12 cellular contexts compared by ENCODE assay signal in the genomic region with DNA sequence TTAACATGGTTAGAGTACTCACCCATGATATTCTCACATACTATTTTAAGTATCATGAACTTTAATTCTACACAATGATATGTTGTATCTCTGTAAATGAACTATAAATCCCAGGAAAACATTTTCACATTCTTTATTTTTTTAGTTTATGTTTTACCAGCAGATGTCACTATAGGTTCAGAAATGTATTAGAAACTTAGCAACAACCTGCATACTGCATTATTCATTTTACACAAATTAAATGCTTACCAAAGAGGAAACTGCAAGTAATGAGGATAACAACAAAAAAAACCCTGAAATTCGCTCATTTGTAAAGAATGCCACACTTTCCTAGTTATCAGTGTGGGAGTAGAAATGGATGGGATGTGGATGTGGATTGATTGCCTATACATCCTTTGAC.
DNase-seq lines count a peak whose midpoint lies in the region; ATAC-seq, FAIRE-seq and TF ChIP-seq lines count a peak whose summit lies in the region.
"Had no signal": no experiment of that assay in that cellular context is flagged by ENCODE, and none has a peak within 500 bp of the region (broad histone marks: within the 10 kb centered on the region; RNA-seq: fewer than 3 reads in every experiment).

No MANE protein-coding gene starts in this region.

- H3K4me1 ChIP-seq in HEK293 (ENCODE audit: control insufficient read depth, insufficient read depth, low read length), result no peaks in the 10 kb centered on the region
- H3K4me1 ChIP-seq in OCI-LY3 (ENCODE audit: low read length), result peaks cover 10% of the 10 kb centered on the region

- H3K27me3 ChIP-seq in CD4-positive, alpha-beta T cell (ENCODE audit: control insufficient read depth, insufficient read depth, low read length), result no peaks in the 10 kb centered on the region
- H3K27me3 ChIP-seq in OCI-LY3 (ENCODE audit: low read depth, low read length), result peaks cover 8% of the 10 kb centered on the region; the same call in 1 of the 2 replicates

- H4K20me1 ChIP-seq in OCI-LY3 (ENCODE audit: insufficient read depth, low read length), result no peaks in the 10 kb centered on the region

- H3K36me3 Mint-ChIP-seq in CD4-positive, alpha-beta T cell (ENCODE audit: low read depth), result no peaks in the 10 kb centered on the region
- peaks cover 2% of the 10 kb centered on the region for H3K36me3 Mint-ChIP-seq in stimulated activated effector memory CD8-positive, alpha-beta T cell treated with anti-CD3 and anti-CD28 coated beads, Interleukin-12 subunit alpha, Interleukin-12 subunit beta, amount 100 ng/mL, for 72 hours

- POLR2A ChIA-PET in CD4-positive, alpha-beta T cell (lab: Charles Lee), result no interaction called here
- POLR2A ChIA-PET in HEK293 (lab: Yijun Ruan, JAX), result no interaction called here

- peak; percentile 29 for FAIRE-seq in endometrium (lab: Jason Lieb, UNC)

- DNase-seq in CD4-positive, alpha-beta T cell, result no peak
- no peak for DNase-seq in stimulated activated effector memory CD8-positive, alpha-beta T cell treated with anti-CD3 and anti-CD28 coated beads, Interleukin-12 subunit alpha, Interleukin-12 subunit beta, amount 100 ng/mL, for 72 hours (ENCODE audit: low spot score in 2 of 2)
- DNase-seq in NCI-H2196 (lab: John Stamatoyannopoulos, UW; ENCODE audit: unreplicated experiment), result no peak
- DNase-seq in HPDE6-E6E7 (ENCODE audit: extremely low spot score), result no peak
- DNase-seq: activated naive CD4-positive, alpha-beta T cell treated with anti-CD3 and anti-CD28 coated beads, Interleukin-2, amount 50 U/mL, for 16 hours; left ventricle myocardium inferior had no signal

- intact Hi-C loops in CD4-positive, alpha-beta T cell (cut with DNase I, micrococcal nuclease), result loop anchor here (1.0 to 5.0 kb wide), 3 partner anchors 35 to 648 kb away; no protein-coding TSS in a partner anchor

- no peak for ATAC-seq in CD4-positive, alpha-beta T cell (ENCODE audit: poor library complexity)
- no peak for ATAC-seq in GM18511 (IDR thresholded peaks at IDR 0.05; ENCODE audit: unreplicated experiment)
- ATAC-seq in stimulated activated effector memory CD8-positive, alpha-beta T cell treated with anti-CD3 and anti-CD28 coated beads, Interleukin-12 subunit alpha, Interleukin-12 subunit beta, amount 100 ng/mL, for 72 hours, result no peak

- H3K79me2 ChIP-seq in OCI-LY3 (ENCODE audit: low read length), result no peaks in the 10 kb centered on the region

- no peak overlapping the region for H3K27ac ChIP-seq in CD4-positive, alpha-beta T cell (ENCODE audit: low read depth, low read length)
- H3K27ac ChIP-seq in HEK293 (ENCODE audit: extremely low read depth, low read depth, low read length) (no peak overlapping the region), OCI-LY3 (ENCODE audit: low read length) (no peak overlapping the region)
- H3K27ac ChIP-seq: coronary artery, left ventricle myocardium inferior had no signal

- H3K4me2 ChIP-seq in OCI-LY3 (ENCODE audit: low read length), result peak overlapping the region; percentile 77

- H2AFZ ChIP-seq in OCI-LY3 (ENCODE audit: low read depth, low read length), result no peak overlapping the region

- H3K36me3 ChIP-seq in HEK293 (ENCODE audit: control insufficient read depth in 2 of 2, insufficient read depth in 1 of 2, low read length in 2 of 2) (peaks cover 64 to 89% of the 10 kb centered on the region in 2 experiments), OCI-LY3 (replicated peaks; ENCODE audit: low read depth, low read length) (no peaks in the 10 kb centered on the region)

- no peak overlapping the region for H3K4me3 Mint-ChIP-seq in CD4-positive, alpha-beta T cell
- no peak overlapping the region for H3K4me3 Mint-ChIP-seq in stimulated activated effector memory CD8-positive, alpha-beta T cell treated with anti-CD3 and anti-CD28 coated beads, Interleukin-12 subunit alpha, Interleukin-12 subunit beta, amount 100 ng/mL, for 72 hours
- H3K4me3 Mint-ChIP-seq: stimulated activated naive CD8-positive, alpha-beta T cell treated with anti-CD3 and anti-CD28 coated beads, Interleukin-15, Interleukin-2, amounts not matched to agents 100 ng/mL and 50 ng/mL, for 24 hours had no signal

- H3K27ac Mint-ChIP-seq in CD4-positive, alpha-beta T cell, result no peak overlapping the region
- no peak overlapping the region for H3K27ac Mint-ChIP-seq in stimulated activated effector memory CD8-positive, alpha-beta T cell treated with anti-CD3 and anti-CD28 coated beads, Interleukin-12 subunit alpha, Interleukin-12 subunit beta, amount 100 ng/mL, for 72 hours
- H3K27ac Mint-ChIP-seq: stimulated activated naive CD8-positive, alpha-beta T cell treated with anti-CD3 and anti-CD28 coated beads, Interleukin-15, Interleukin-2, amounts not matched to agents 100 ng/mL and 50 ng/mL, for 24 hours had no signal

- H3K9me3 ChIP-seq in CD4-positive, alpha-beta T cell (ENCODE audit: control insufficient read depth, low read length), result no peaks in the 10 kb centered on the region
- H3K9me3 ChIP-seq in HEK293 (ENCODE audit: control insufficient read depth, insufficient read depth, low read depth, low read length) (no peaks in the 10 kb centered on the region), OCI-LY3 (ENCODE audit: insufficient read depth, low read length) (no peaks in the 10 kb centered on the region)
- H3K9me3 ChIP-seq: left ventricle myocardium inferior had no signal

- CTCF ChIA-PET in CD4-positive, alpha-beta T cell (lab: Charles Lee), result interaction anchor here (9.0 kb wide), 1 partner anchor 284 kb away, joined by 55 read pairs; no protein-coding TSS in a partner anchor
- CTCF ChIA-PET in HEK293 (lab: Yijun Ruan, JAX), result interaction anchor here (0.7 to 3.8 kb wide), 15 partner anchors 9 to 380 kb away, joined by 3 to 26 read pairs (median 7); no protein-coding TSS in a partner anchor

- H3K27me3 Mint-ChIP-seq in CD4-positive, alpha-beta T cell, result no peaks in the 10 kb centered on the region
- H3K27me3 Mint-ChIP-seq: stimulated activated naive CD8-positive, alpha-beta T cell treated with anti-CD3 and anti-CD28 coated beads, Interleukin-15, Interleukin-2, amounts not matched to agents 100 ng/mL and 50 ng/mL, for 24 hours had no signal

- peaks cover 36% of the 10 kb centered on the region for H3K4me1 Mint-ChIP-seq in CD4-positive, alpha-beta T cell (ENCODE audit: low read depth)
- peaks cover 26% of the 10 kb centered on the region for H3K4me1 Mint-ChIP-seq in stimulated activated effector memory CD8-positive, alpha-beta T cell treated with anti-CD3 and anti-CD28 coated beads, Interleukin-12 subunit alpha, Interleukin-12 subunit beta, amount 100 ng/mL, for 72 hours

- no peaks in the 10 kb centered on the region for H3K9me3 Mint-ChIP-seq in CD4-positive, alpha-beta T cell
- H3K9me3 Mint-ChIP-seq in stimulated activated effector memory CD8-positive, alpha-beta T cell treated with anti-CD3 and anti-CD28 coated beads, Interleukin-12 subunit alpha, Interleukin-12 subunit beta, amount 100 ng/mL, for 72 hours, result no peaks in the 10 kb centered on the region
- H3K9me3 Mint-ChIP-seq: stimulated activated naive CD8-positive, alpha-beta T cell treated with anti-CD3 and anti-CD28 coated beads, Interleukin-15, Interleukin-2, amounts not matched to agents 100 ng/mL and 50 ng/mL, for 24 hours had no signal

- peak; percentile 46 for TF ChIP-seq CTCF in CD4-positive, alpha-beta T cell (IDR thresholded peaks at IDR 0.05)
- TF ChIP-seq CTCF in HEK293 (tag by site-specific recombination; IDR thresholded peaks at IDR 0.05) (no peak), OCI-LY3 (IDR thresholded peaks at IDR 0.05; ENCODE audit: low read depth, low read length) (peak; percentile 34)

- no peak overlapping the region for H3K4me3 ChIP-seq in HEK293 (ENCODE audit: low read depth, low read length)
- peak overlapping the region; percentile 60 for H3K4me3 ChIP-seq in OCI-LY3 (ENCODE audit: low read length)
- H3K4me3 ChIP-seq: coronary artery, left ventricle myocardium inferior had no signal

- no peak overlapping the region for H3K9ac ChIP-seq in OCI-LY3 (ENCODE audit: low read length)

TF ChIP-seq in HEK293, 187 proteins besides CTCF, POLR2A, EP300 and RAD21:
- TF ChIP-seq AEBP2 (tag by site-specific recombination; IDR thresholded peaks at IDR 0.05; ENCODE audit: borderline replicate concordance) (no peak), ZNF654 (tag by site-specific recombination; IDR thresholded peaks at IDR 0.05; ENCODE audit: low read depth) (peak; percentile 52)
